In the genomic region with DNA sequence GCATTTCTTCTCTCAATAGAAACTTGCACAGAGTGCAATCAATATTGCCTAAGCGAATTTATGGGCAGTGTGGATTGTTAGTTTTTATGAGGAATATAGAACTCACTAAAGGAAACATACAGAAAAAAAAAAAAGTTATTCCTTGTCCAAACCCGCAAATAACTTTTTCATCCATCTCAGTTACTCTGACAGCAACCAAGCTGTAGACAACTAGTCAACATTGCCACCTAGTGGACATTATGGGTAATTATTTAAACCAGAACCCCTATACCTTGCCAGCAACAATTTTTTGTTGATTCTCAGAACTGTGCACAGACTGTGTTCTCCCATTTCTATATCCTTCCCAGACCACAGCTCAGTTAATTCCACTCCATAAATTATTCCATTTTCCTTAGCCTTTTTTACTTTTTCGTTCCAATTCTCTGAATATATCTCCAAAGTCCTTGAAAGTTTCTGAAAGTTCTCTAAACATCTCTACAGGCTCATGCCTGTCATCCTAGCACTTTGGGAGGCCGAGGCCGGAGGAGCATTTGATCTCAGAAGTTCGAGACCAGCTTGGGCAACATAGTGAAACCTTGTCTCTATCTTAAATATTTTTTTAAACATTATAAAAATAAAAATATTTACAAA, we compare ENCODE assay signal across 7 cellular contexts. TPM values are rescaled to one million over a fixed set of nuclear protein-coding genes. Genes with fewer than 3 reads are reported as not detected.
DNase-seq lines count a peak whose midpoint lies in the region; ATAC-seq, FAIRE-seq and TF ChIP-seq lines count a peak whose summit lies in the region.

No MANE protein-coding gene starts in this region.

- CTCF ChIA-PET in GM12878 (lab: Yijun Ruan, JAX): interaction anchor here (0.6 to 1.9 kb wide), 14 partner anchors 10 to 1530 kb away, joined by 3 to 6 read pairs (median 3); no protein-coding TSS in a partner anchor

- in situ Hi-C loops in GM12878 (cut with MboI): no loop called here

- ATAC-seq in GM23338 (no peak), GM12878 (peak; percentile 83), left lung (peak; percentile 49)

- H3K4me1 ChIP-seq in GM23338 (ENCODE audit: insufficient read depth): peaks cover 17% of the 10 kb centered on the region
- no peaks in the 10 kb centered on the region for H3K4me1 ChIP-seq in GM12878 (ENCODE audit: control insufficient read depth, insufficient read depth, low read length)
- peaks cover 4 to 19% of the 10 kb centered on the region in 2 donors for H3K4me1 ChIP-seq in left lung
- H3K4me1 ChIP-seq in vagina: peaks cover 18% of the 10 kb centered on the region

- peak; percentile 72 for FAIRE-seq in GM12878 (lab: Jason Lieb, UNC)

- TF ChIP-seq EP300 in GM12878 (IDR thresholded peaks at IDR 0.05; ENCODE audit: borderline replicate concordance in 1 of 2, control insufficient read depth in 1 of 2, low read depth in 2 of 2, low read length in 2 of 2): no peak

- SMC1A ChIA-PET in GM12878 (lab: Charles Lee; ENCODE audit: uncharacterized antibody, unreplicated experiment): interaction anchor here (0.6 to 0.8 kb wide), 4 partner anchors 33 to 356 kb away, joined by 3 to 4 read pairs (median 4); no protein-coding TSS in a partner anchor

- TF ChIP-seq POLR2A in GM12878 (IDR thresholded peaks at IDR 0.05; ENCODE audit: low read depth, low read length) (no peak), vagina (IDR thresholded peaks at IDR 0.05) (no peak)

- H2AFZ ChIP-seq in GM23338 (no peak overlapping the region), GM12878 (ENCODE audit: control insufficient read depth, low read depth, low read length) (no peak overlapping the region)

- no peak overlapping the region for H3K4me3 ChIP-seq in GM23338
- no peak overlapping the region for H3K4me3 ChIP-seq in GM12878
- H3K4me3 ChIP-seq in left lung: no peak overlapping the region
- no peak overlapping the region for H3K4me3 ChIP-seq in vagina

- RAD21 ChIA-PET in GM12878 (lab: Charles Lee; ENCODE audit: unreplicated experiment): interaction anchor here (1.1 kb wide), 1 partner anchor 537 kb away, joined by 3 read pairs; no protein-coding TSS in a partner anchor

- DNase-seq in DMS79 treated with DMSO at 0.1 percent for 48 hours (lab: John Stamatoyannopoulos, UW): peak; percentile 16
- peak; percentile 82 for DNase-seq in GM23338 (ENCODE audit: low spot score)
- DNase-seq in NCI-H2227 treated with DMSO at 0.1 percent for 48 hours (lab: John Stamatoyannopoulos, UW): peak; percentile 54
- DNase-seq in GM12878 (ENCODE audit: low read depth, low spot score): no peak
- no peak for DNase-seq in left lung
- DNase-seq in vagina (ENCODE audit: extremely low spot score in 2 of 2): no peak
- DNase-seq in islet precursor cell: no peak

- H3K9ac ChIP-seq in GM12878 (ENCODE audit: control insufficient read depth, insufficient read depth, low read length): no peak overlapping the region

- peaks cover 33% of the 10 kb centered on the region for H3K4me1 Mint-ChIP-seq in GM23338

- H3K79me2 ChIP-seq in GM23338 (replicated peaks; ENCODE audit: insufficient read depth) (no peaks in the 10 kb centered on the region), GM12878 (ENCODE audit: control insufficient read depth, insufficient read depth, low read length) (no peaks in the 10 kb centered on the region)

- no TSS peak for BruUV-seq in GM12878 (replicated peaks; lab: Mats Ljungman, UMichigan)

- peaks cover 41% of the 10 kb centered on the region for H3K27me3 Mint-ChIP-seq in GM23338 (ENCODE audit: insufficient read depth, low read depth, poor library complexity)

- no peak overlapping the region for H3K4me3 Mint-ChIP-seq in GM23338

- WGBS in GM12878 (ENCODE audit: insufficient coverage, insufficient replicate concordance, low lambda C conversion rate, missing lambda C conversion rate): 8% methylated on average over 6 of the region's 6 CpGs

- H3K4me2 ChIP-seq in GM23338: no peak overlapping the region
- no peak overlapping the region for H3K4me2 ChIP-seq in GM12878 (ENCODE audit: control insufficient read depth, insufficient read depth)

- H3K9me3 ChIP-seq in GM12878 (replicated peaks; ENCODE audit: control insufficient read depth, insufficient read depth, low read length) (peaks cover 3% of the 10 kb centered on the region; the same call in 2 of the 3 replicates), left lung (peaks cover 0 to 10% of the 10 kb centered on the region in 2 donors), vagina (no peaks in the 10 kb centered on the region)

- H3K27ac ChIP-seq in GM23338 (ENCODE audit: low read depth): no peak overlapping the region
- H3K27ac ChIP-seq in GM12878 (ENCODE audit: control insufficient read depth, insufficient read depth): no peak overlapping the region
- H3K27ac ChIP-seq in left lung: no peak overlapping the region
- no peak overlapping the region for H3K27ac ChIP-seq in vagina

- TF ChIP-seq RAD21 in GM12878 (IDR thresholded peaks at IDR 0.05; ENCODE audit: insufficient read depth, low read depth, low read length): peak; percentile 55

- POLR2A ChIA-PET in GM12878 (lab: Charles Lee): no interaction called here

- H3K36me3 Mint-ChIP-seq in GM23338 (ENCODE audit: low read depth): no peaks in the 10 kb centered on the region; the same call in 2 of the 3 replicates

- TF ChIP-seq CTCF in GM23338 (conservative IDR thresholded peaks at IDR 0.05; ENCODE audit: low read depth in 2 of 2) (peak; percentile 75 to 82), GM12878 (IDR thresholded peaks at IDR 0.05 in 2 of 3, conservative IDR thresholded peaks at IDR 0.05 in 1 of 3; ENCODE audit: control insufficient read depth in 2 of 3, extremely low read depth in 1 of 3, insufficient read depth in 1 of 3, low read depth in 3 of 3, low read length in 3 of 3) (peak; percentile 54 to 56 (median 55)), left lung (IDR thresholded peaks at IDR 0.05) (peak; percentile 72 to 82), vagina (IDR thresholded peaks at IDR 0.05) (peak; percentile 28 to 68 (median 66))

- H3K27me3 ChIP-seq in GM23338 (ENCODE audit: insufficient read depth) (peaks cover 44% of the 10 kb centered on the region), GM12878 (replicated peaks in 1 of 2; ENCODE audit: control insufficient read depth in 2 of 2, insufficient read depth in 2 of 2, low read length in 1 of 2) (peaks cover 9 to 12% of the 10 kb centered on the region in 2 experiments), left lung (peaks cover 0 to 47% of the 10 kb centered on the region in 2 donors), vagina (no peaks in the 10 kb centered on the region)

- H3K27ac Mint-ChIP-seq in GM23338: no peak overlapping the region

- no peaks in the 10 kb centered on the region for H3K36me3 ChIP-seq in GM23338 (ENCODE audit: insufficient read depth)
- no peaks in the 10 kb centered on the region for H3K36me3 ChIP-seq in GM12878 (ENCODE audit: control insufficient read depth in 2 of 2, insufficient read depth in 2 of 2, low read length in 1 of 2)
- H3K36me3 ChIP-seq in left lung: no peaks in the 10 kb centered on the region
- H3K36me3 ChIP-seq in vagina: no peaks in the 10 kb centered on the region

- no peaks in the 10 kb centered on the region for H3F3A ChIP-seq in GM23338 (replicated peaks; ENCODE audit: low read depth)

- H4K20me1 ChIP-seq in GM23338 (replicated peaks; ENCODE audit: insufficient read depth) (no peaks in the 10 kb centered on the region), GM12878 (ENCODE audit: control insufficient read depth, insufficient read depth) (no peaks in the 10 kb centered on the region)

- H3K9me2 ChIP-seq in GM23338 (ENCODE audit: insufficient read depth): no peaks in the 10 kb centered on the region

- intact Hi-C loops in GM12878 (cut with micrococcal nuclease; ENCODE audit: unreplicated experiment): loop anchor here (2.0 to 5.0 kb wide), 3 partner anchors 127 to 527 kb away; a partner anchor contains a TSS
- intact Hi-C loops in left lung (cut with DNase I): no loop called here
- intact Hi-C loops in vagina (cut with DNase I): loop anchor here (10.0 kb wide), 1 partner anchor 296 kb away; no protein-coding TSS in a partner anchor

- no peaks in the 10 kb centered on the region for H3K9me3 Mint-ChIP-seq in GM23338

TF ChIP-seq in GM23338, 12 proteins besides CTCF, POLR2A, EP300 and RAD21 (continues in another document):
- TF ChIP-seq POLR2AphosphoS5 (IDR thresholded peaks at IDR 0.05; ENCODE audit: low read depth): no peak

TF ChIP-seq in GM12878, 131 proteins besides CTCF, POLR2A, EP300 and RAD21 (continues in another document):
- TF ChIP-seq HDAC6 (IDR thresholded peaks at IDR 0.05; ENCODE audit: unreplicated experiment) (no peak), GATAD2B (conservative IDR thresholded peaks at IDR 0.05; ENCODE audit: low read depth) (no peak), SRF (IDR thresholded peaks at IDR 0.05; ENCODE audit: low read depth in 2 of 2, low read length in 2 of 2) (no peak), NFXL1 (IDR thresholded peaks at IDR 0.05; ENCODE audit: borderline replicate concordance) (0 out of 2 replicates have a peak, but pooled peaks have one; percentile 39), CBX5 (IDR thresholded peaks at IDR 0.05; ENCODE audit: low read depth) (peak; percentile 99), SMC3 (IDR thresholded peaks at IDR 0.05; ENCODE audit: borderline replicate concordance, low read length) (peak; percentile 24; the same call in 1 of the 2 replicates), SREBF1 (IDR thresholded peaks at IDR 0.05; ENCODE audit: low read length) (no peak)

RNA-seq across cellular contexts. Expression of a gene that starts 2.6 kb away (rescaled TPM):
- 4.7 and 5.7 TPM in 2 replicates for total RNA-seq in GM23338 (2014; rRNA removed; shearing (Covaris generic))
- 2.8 and 3.2 TPM in 2 replicates for polyA plus RNA-seq in GM23338 (2016; fragmentation: Nextera tagmentation; extraction: Ambion mirVana)
- not detected in 2 replicates for total RNA-seq in GM12878 (2013; cell fraction: nucleolus; rRNA removed)
- not detected in 2 replicates for total RNA-seq in GM12878 (2014; rRNA removed)
- total RNA-seq in GM12878 (2014; rRNA removed; fragmentation: Illumina TruSeq; extraction: Trizol): not detected in 2 replicates
- not detected in 2 replicates for total RNA-seq in GM12878 (2021)
- not detected for polyA plus RNA-seq in GM12878 (2011; ENCODE audit: low read depth)
- polyA plus RNA-seq in GM12878 (2011; rRNA removed): not detected in 2 replicates
- not detected in 2 replicates for polyA plus RNA-seq in GM12878 (2011; cell fraction: cytosol; rRNA removed)
- polyA plus RNA-seq in GM12878 (2011; cell fraction: nucleus; rRNA removed): not detected in 2 replicates
- 0.06 TPM in 1 of 2 replicates, not detected in the other for polyA plus RNA-seq in GM12878 (2012)
- polyA plus RNA-seq in GM12878 (2014; fragmentation: Illumina TruSeq; extraction: Trizol): not detected in 2 replicates
- under 1 TPM in 1 of 2 experiments, not detected in 1; 0.11 TPM for polyA plus RNA-seq in GM12878 (2014; fragmentation: Nextera tagmentation; extraction: Ambion mirVana)
- not detected in 2 replicates for polyA plus RNA-seq in GM12878 (2014; rRNA removed)
- not detected for polyA plus RNA-seq in GM12878 (2016; fragmentation: Nextera tagmentation; extraction: Ambion mirVana)
- polyA minus RNA-seq in GM12878 (2011; rRNA and poly(A)+ RNA removed): not detected in 2 replicates
- polyA minus RNA-seq in GM12878 (2011; cell fraction: cytosol; rRNA and poly(A)+ RNA removed): not detected in 2 replicates
- polyA minus RNA-seq in GM12878 (2011; cell fraction: nucleus; rRNA and poly(A)+ RNA removed): not detected in 2 replicates
- total RNA-seq in left lung: 10 to 100 TPM; 14.2 to 17.0 TPM
- total RNA-seq in vagina: 14.7 TPM

Comparison
In these comparisons a context has a peak if more than half of its experiments do, and no peak if none do; other contexts are left out.
1. DNase-seq: peak in DMS79 treated with DMSO at 0.1 percent for 48 hours (single experiment), GM23338 (single experiment) and NCI-H2227 treated with DMSO at 0.1 percent for 48 hours (single experiment); none in GM12878 (single experiment), left lung (0 of 2), vagina (0 of 2) and islet precursor cell (single experiment).
2. intact Hi-C loops: an anchor here in GM12878 (2.0 to 5.0 kb wide) and vagina (10.0 kb wide); none called in left lung.
3. Peak in every context shown above with its lines, with median percentiles within 50 percentile points of each other: CTCF ChIP-seq.